Comparison of ENCODE assay signal across 1 cellular context in genomic region chr3:32961189-32961715, GRCh38.
TF ChIP-seq lines count a peak whose summit lies in the region.

No MANE protein-coding gene starts in this region.

TF ChIP-seq in HepG2, 621 proteins besides CTCF, POLR2A, EP300 and RAD21:
- TF ChIP-seq RFX1 (IDR thresholded peaks at IDR 0.05), result no peak
